1 cellular context compared by ENCODE assay signal in the genomic region with DNA sequence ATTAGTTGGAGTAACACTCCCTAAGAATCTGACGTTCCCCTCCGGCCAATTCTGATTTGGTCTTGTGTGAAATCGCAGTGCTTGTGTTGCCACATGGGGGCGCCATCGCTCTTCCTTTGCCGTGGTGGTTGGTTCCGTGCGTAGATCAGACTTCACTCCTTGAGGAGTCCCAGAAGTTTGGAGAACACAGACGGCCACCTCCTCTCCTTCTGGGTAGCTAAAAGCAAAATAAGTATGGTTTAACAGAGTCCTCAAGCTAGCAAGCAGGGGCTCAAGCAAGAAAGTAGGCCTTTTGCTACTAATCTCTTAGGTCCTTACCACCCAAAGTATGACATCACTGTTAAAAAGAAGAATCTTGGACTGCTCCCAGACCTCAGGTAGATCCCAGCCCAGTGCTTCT.
TF ChIP-seq lines count a peak whose summit lies in the region.

No MANE protein-coding gene starts in this region.

TF ChIP-seq in K562, 482 proteins besides CTCF, POLR2A, EP300 and RAD21 (continued from another document):
- TF ChIP-seq, protein P1, sequence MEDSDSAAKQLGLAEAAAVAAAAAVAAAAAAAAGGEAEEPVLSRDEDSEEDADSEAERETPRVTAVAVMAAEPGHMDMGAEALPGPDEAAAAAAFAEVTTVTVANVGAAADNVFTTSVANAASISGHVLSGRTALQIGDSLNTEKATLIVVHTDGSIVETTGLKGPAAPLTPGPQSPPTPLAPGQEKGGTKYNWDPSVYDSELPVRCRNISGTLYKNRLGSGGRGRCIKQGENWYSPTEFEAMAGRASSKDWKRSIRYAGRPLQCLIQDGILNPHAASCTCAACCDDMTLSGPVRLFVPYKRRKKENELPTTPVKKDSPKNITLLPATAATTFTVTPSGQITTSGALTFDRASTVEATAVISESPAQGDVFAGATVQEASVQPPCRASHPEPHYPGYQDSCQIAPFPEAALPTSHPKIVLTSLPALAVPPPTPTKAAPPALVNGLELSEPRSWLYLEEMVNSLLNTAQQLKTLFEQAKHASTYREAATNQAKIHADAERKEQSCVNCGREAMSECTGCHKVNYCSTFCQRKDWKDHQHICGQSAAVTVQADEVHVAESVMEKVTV (CRISPR knock-in tag; IDR thresholded peaks at IDR 0.05), result peak; percentile 98
- TF ChIP-seq CREM (IDR thresholded peaks at IDR 0.05; ENCODE audit: low read depth) (0 out of 2 replicates have a peak, but pooled peaks have one; percentile 17), POLR3A (IDR thresholded peaks at IDR 0.05; ENCODE audit: borderline replicate concordance, extremely low read depth, insufficient read depth, insufficient read length) (no peak), TFAM (CRISPR knock-in tag; conservative IDR thresholded peaks at IDR 0.05) (no peak), ZNF311 (CRISPR knock-in tag; IDR thresholded peaks at IDR 0.05) (no peak), L3MBTL2 (IDR thresholded peaks at IDR 0.05) (no peak)
TF ChIP-seq in K562: peak in this region for 12.
